Comparison of ENCODE assay signal across 25 cellular contexts in the genomic region with DNA sequence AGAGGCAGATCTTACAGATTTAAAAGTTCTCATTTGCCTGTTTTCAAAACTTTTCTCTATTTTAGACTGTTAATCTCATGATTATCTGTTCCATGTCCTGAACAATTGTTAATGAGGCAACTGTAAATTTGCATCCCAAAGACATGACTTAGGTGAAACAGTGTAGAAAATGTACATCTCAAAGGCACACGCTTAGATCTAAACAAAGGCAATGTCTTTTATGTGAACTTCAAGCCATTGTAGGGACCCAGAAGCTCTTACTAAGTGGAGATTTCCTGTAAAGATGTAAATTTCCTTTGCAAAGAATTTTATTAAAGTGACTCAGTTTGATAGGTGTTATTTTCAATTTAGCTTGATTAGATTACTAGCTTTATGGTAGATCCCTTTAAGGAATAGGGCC.
DNase-seq lines count a peak whose midpoint lies in the region; ATAC-seq lines count a peak whose summit lies in the region.
"Had no signal": no experiment of that assay in that cellular context is flagged by ENCODE, and none has a peak within 500 bp of the region (broad histone marks: within the 10 kb centered on the region; RNA-seq: fewer than 3 reads in every experiment).

No MANE protein-coding gene starts in this region.

- peaks cover 52% of the 10 kb centered on the region for H3K4me1 ChIP-seq in HUES48 (ENCODE audit: control insufficient read depth, insufficient read depth, low read length)
- no peaks in the 10 kb centered on the region for H3K4me1 ChIP-seq in NT2/D1 (ENCODE audit: insufficient read depth, insufficient read length)
- peaks cover 55% of the 10 kb centered on the region for H3K4me1 ChIP-seq in iPS-18a (ENCODE audit: control insufficient read depth, low read depth, low read length)

- no peak overlapping the region for H3K4me3 ChIP-seq in HUES48 (ENCODE audit: low read depth, low read length)
- H3K4me3 ChIP-seq in NT2/D1 (ENCODE audit: insufficient read length, low read depth), result no peak overlapping the region
- peak overlapping the region; percentile 14 for H3K4me3 ChIP-seq in iPS-18a (ENCODE audit: low read length)
- H3K4me3 ChIP-seq: GM12878, SJSA1 had no signal

- DNase-seq in NT2/D1 (ENCODE audit: low read depth, low spot score) (peak; percentile 66), NOMO-1 treated with dmso at 0.1 percent for 144 hours (lab: John Stamatoyannopoulos, UW; ENCODE audit: unreplicated experiment) (no peak)
- no peak for DNase-seq in activated CD8-positive, alpha-beta memory T cell treated with anti-CD3 and anti-CD28 coated beads for 24 hours
- DNase-seq: Caco-2; CD8-positive, alpha-beta T cell; EL; GDM1; Karpas-422; NCI-H1092 treated with DMSO at 0.1 percent for 48 hours; NCI-H1436; NCI-H187; NCI-H2081 treated with DMSO at 0.1 percent for 48 hours; NCI-H2171; NCI-H524; NCI-H748 treated with DMSO at 0.1 percent for 48 hours; Right ventricle myocardium superior; RPMI8226; T-cell had no signal

- H3K36me3 ChIP-seq in HUES48 (ENCODE audit: control insufficient read depth, insufficient read depth, low read length), result 0 out of 2 replicates have a peak, but pooled peaks cover 3% of the 10 kb centered on the region
- H3K36me3 ChIP-seq in NT2/D1 (ENCODE audit: insufficient read depth, insufficient read length, low read length), result no peaks in the 10 kb centered on the region
- no peaks in the 10 kb centered on the region for H3K36me3 ChIP-seq in iPS-18a (ENCODE audit: control insufficient read depth, low read depth, low read length)
- H3K36me3 ChIP-seq: SJSA1 had no signal

- H3K27ac ChIP-seq in HUES48 (ENCODE audit: low read depth, low read length) (peak overlapping the region; percentile 86), iPS-18a (ENCODE audit: low read length) (no peak overlapping the region)
- H3K27ac ChIP-seq: C4-2B, SJSA1 had no signal

- no peak overlapping the region for H3K9ac ChIP-seq in HUES48 (ENCODE audit: low read depth, low read length)
- no peak overlapping the region for H3K9ac ChIP-seq in NT2/D1 (ENCODE audit: insufficient read length, low read depth)
- no peak overlapping the region for H3K9ac ChIP-seq in iPS-18a (ENCODE audit: low read length)

- ATAC-seq in HG03108 (IDR thresholded peaks at IDR 0.05; ENCODE audit: unreplicated experiment) (no peak), GM21723 (IDR thresholded peaks at IDR 0.05; ENCODE audit: unreplicated experiment) (no peak)
- ATAC-seq: CD8-positive, alpha-beta T cell; GM12878; T-cell had no signal

- H3K9me3 ChIP-seq in HUES48 (ENCODE audit: control insufficient read depth, insufficient read depth, low read length), result peaks cover 14% of the 10 kb centered on the region
- H3K9me3 ChIP-seq in NT2/D1 (ENCODE audit: insufficient read depth, low read length), result peaks cover 43% of the 10 kb centered on the region
- peaks cover 3% of the 10 kb centered on the region for H3K9me3 ChIP-seq in iPS-18a (ENCODE audit: control insufficient read depth, low read depth, low read length)
- H3K9me3 ChIP-seq: SJSA1 had no signal

- no peaks in the 10 kb centered on the region for H3K27me3 ChIP-seq in HUES48 (ENCODE audit: control insufficient read depth, insufficient read depth, low read length)
- H3K27me3 ChIP-seq in NT2/D1 (ENCODE audit: insufficient read depth, insufficient read length), result no peaks in the 10 kb centered on the region
- no peaks in the 10 kb centered on the region for H3K27me3 ChIP-seq in iPS-18a (ENCODE audit: control insufficient read depth, insufficient read depth, low read length)
- H3K27me3 ChIP-seq: SJSA1 had no signal
